Comparison of ENCODE assay signal across 23 cellular contexts in the genomic region with DNA sequence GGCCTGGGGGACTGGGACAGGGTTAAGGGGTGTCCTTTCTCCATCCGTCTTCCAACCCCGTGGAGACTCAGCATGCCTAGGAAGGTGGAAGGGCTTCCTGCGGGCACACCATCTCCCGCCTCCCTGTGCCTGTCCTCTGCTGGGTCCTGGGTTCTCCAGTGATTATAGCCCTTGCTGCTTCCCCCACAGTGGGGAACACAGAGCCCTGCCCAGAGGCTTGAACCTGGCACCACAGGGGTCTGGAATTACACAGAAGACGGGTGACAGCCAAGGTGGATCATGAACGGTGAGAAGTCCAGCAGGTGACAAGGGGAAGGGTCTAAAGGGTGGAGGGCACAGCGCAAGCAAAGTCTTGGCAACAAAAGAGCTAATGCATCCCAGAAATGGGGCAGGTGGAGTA. TPM values are rescaled to one million over a fixed set of nuclear protein-coding genes. Genes with fewer than 3 reads are reported as not detected.
DNase-seq lines count a peak whose midpoint lies in the region; ATAC-seq and TF ChIP-seq lines count a peak whose summit lies in the region.
"Had no signal": no experiment of that assay in that cellular context is flagged by ENCODE, and none has a peak within 500 bp of the region (broad histone marks: within the 10 kb centered on the region; RNA-seq: fewer than 3 reads in every experiment).

No MANE protein-coding gene starts in this region.

- no peaks in the 10 kb centered on the region for H3K9me3 Mint-ChIP-seq in neural progenitor cell
- H3K9me3 Mint-ChIP-seq: central memory CD8-positive, alpha-beta T cell; T-helper 1 cell treated with Interleukin-12 subunit alpha and Interleukin-12 subunit beta and Interleukin-4 antibody, amounts not matched to agents 30 μg/mL and 1 μg/mL, for 36 hours; WTC11 had no signal

- peaks cover 0 to 12% (median 0%) of the 10 kb centered on the region in 7 donors for H3K27me3 ChIP-seq in heart right ventricle
- no peaks in the 10 kb centered on the region for H3K27me3 ChIP-seq in neural progenitor cell
- no peaks in the 10 kb centered on the region for H3K27me3 ChIP-seq in transverse colon
- H3K27me3 ChIP-seq: SJCRH30 had no signal

- TF ChIP-seq EP300 in transverse colon (IDR thresholded peaks at IDR 0.05; ENCODE audit: low read depth) = no peak

- H3K4me1 ChIP-seq in heart right ventricle = peaks cover 41 to 81% (median 58%) of the 10 kb centered on the region in 9 donors
- H3K4me1 ChIP-seq in neural progenitor cell = peaks cover 47% of the 10 kb centered on the region
- peaks cover 41 to 66% (median 47%) of the 10 kb centered on the region in 4 donors for H3K4me1 ChIP-seq in transverse colon

- no peak for DNase-seq in heart right ventricle
- no peak for DNase-seq in left cardiac atrium
- no peak for DNase-seq in neural progenitor cell (ENCODE audit: low spot score)
- no peak for DNase-seq in transverse colon
- no peak for DNase-seq in NCI-H510A treated with DMSO at 0.1 percent for 48 hours (lab: John Stamatoyannopoulos, UW)
- no peak for DNase-seq in H4 (ENCODE audit: low spot score)
- DNase-seq: DMS53; islet precursor cell; NCI-H1436; NCI-H526 treated with DMSO at 0.1 percent for 48 hours; OCI-M1; SJCRH30; stimulated activated CD4-positive, alpha-beta T cell treated with anti-CD3 and anti-CD28 coated beads, Interleukin-2, amount 100 ng/mL, for 48 hours had no signal

- no peak for TF ChIP-seq POLR2A in transverse colon (IDR thresholded peaks at IDR 0.05)

- TF ChIP-seq CTCF in heart right ventricle (IDR thresholded peaks at IDR 0.05) (no peak), neural progenitor cell (IDR thresholded peaks at IDR 0.05) (no peak), transverse colon (IDR thresholded peaks at IDR 0.05) (no peak)

- peaks cover 14% of the 10 kb centered on the region for H3K27me3 Mint-ChIP-seq in neural progenitor cell (ENCODE audit: insufficient read depth, low read depth)
- H3K27me3 Mint-ChIP-seq: central memory CD8-positive, alpha-beta T cell had no signal

- peak overlapping the region in 6 of 10 donors; percentile 16 to 99 (median 95) for H3K27ac ChIP-seq in heart right ventricle
- H3K27ac ChIP-seq in cingulate gyrus (ENCODE audit: low read depth, low read length) = peak overlapping the region; percentile 100
- H3K27ac ChIP-seq in neural progenitor cell = no peak overlapping the region
- peak overlapping the region in 3 of 4 donors; percentile 15 to 96 (median 85) for H3K27ac ChIP-seq in transverse colon
- H3K27ac ChIP-seq: SJCRH30 had no signal

- in situ Hi-C loops in transverse colon (cut with MboI; ENCODE audit: low pct_ligation_motif_present in 1 of 4, low pct_unique_long_range_greater_than_20kb in 1 of 4, low sequenced_read_pairs in 3 of 4) = no loop called here

- H3K27ac Mint-ChIP-seq in neural progenitor cell = peak overlapping the region; percentile 87
- H3K27ac Mint-ChIP-seq: T-helper 1 cell treated with Interleukin-12 subunit alpha and Interleukin-12 subunit beta and Interleukin-4 antibody, amounts not matched to agents 30 μg/mL and 1 μg/mL, for 36 hours; WTC11 had no signal

- peaks cover 67% of the 10 kb centered on the region for H3F3A ChIP-seq in neural progenitor cell (ENCODE audit: low read depth)

- H3K4me3 Mint-ChIP-seq in neural progenitor cell = no peak overlapping the region
- H3K4me3 Mint-ChIP-seq: CD14-positive monocyte; central memory CD8-positive, alpha-beta T cell; T-helper 1 cell treated with Interleukin-12 subunit alpha and Interleukin-12 subunit beta and Interleukin-4 antibody, amounts not matched to agents 30 μg/mL and 1 μg/mL, for 36 hours; WTC11 had no signal

- no peak overlapping the region for H3K4me2 ChIP-seq in neural progenitor cell

- no peak overlapping the region for H3K9ac ChIP-seq in neural progenitor cell

- H3K4me3 ChIP-seq in heart right ventricle (no peak overlapping the region), neural progenitor cell (no peak overlapping the region), transverse colon (no peak overlapping the region)
- H3K4me3 ChIP-seq: SJCRH30 had no signal

- H3K36me3 ChIP-seq in heart right ventricle (peaks cover 0 to 20% (median 9%) of the 10 kb centered on the region in 9 donors), neural progenitor cell (no peaks in the 10 kb centered on the region), transverse colon (peaks cover 0 to 2% (median 0%) of the 10 kb centered on the region in 4 donors)

- peaks cover 12% of the 10 kb centered on the region for H4K20me1 ChIP-seq in neural progenitor cell (ENCODE audit: low read depth)

- ATAC-seq in heart right ventricle (no peak), left cardiac atrium (no peak), HG02938 (IDR thresholded peaks at IDR 0.05; ENCODE audit: unreplicated experiment) (no peak)
- ATAC-seq: WTC11 had no signal

- no peaks in the 10 kb centered on the region for H3K79me2 ChIP-seq in neural progenitor cell (ENCODE audit: low read depth)

- H3K4me1 Mint-ChIP-seq in neural progenitor cell = peaks cover 78% of the 10 kb centered on the region

- peaks cover 0 to 2% (median 0%) of the 10 kb centered on the region in 11 donors for H3K9me3 ChIP-seq in heart right ventricle
- H3K9me3 ChIP-seq in neural progenitor cell (ENCODE audit: low read depth) = no peaks in the 10 kb centered on the region
- no peaks in the 10 kb centered on the region for H3K9me3 ChIP-seq in transverse colon
- H3K9me3 ChIP-seq: SJCRH30 had no signal

- WGBS in heart right ventricle, 2 donors = 84 to 91% methylated on average over 7 of the region's 7 CpGs
- 91% methylated on average over 7 of the region's 7 CpGs; no CpG with 5 or more reads in 1 of the 2 donors for WGBS in transverse colon (ENCODE audit: low coverage in 1 of 2), 2 donors

- H2AFZ ChIP-seq in neural progenitor cell (replicated peaks) = no peak overlapping the region

- intact Hi-C loops in heart right ventricle (cut with DNase I) (loop anchor here in 1 of 10 donors (10.0 kb wide), 1 partner anchor 62 kb away; a partner anchor contains a TSS), left cardiac atrium (cut with DNase I) (no loop called here), transverse colon (cut with DNase I; ENCODE audit: low total_unique reads) (loop anchor here (5.0 kb wide), 1 partner anchor 35 kb away; no protein-coding TSS in a partner anchor)

- peaks cover 2% of the 10 kb centered on the region for H3K36me3 Mint-ChIP-seq in neural progenitor cell

RNA-seq across cellular contexts. Expression of a gene that starts 6.2 kb away (rescaled TPM):
- total RNA-seq in heart right ventricle = 10 to 100 TPM; 14.9 to 28.8 (median 21.9) TPM
- 10 to 100 TPM; 21.2 to 46.7 TPM for polyA plus RNA-seq in heart right ventricle
- total RNA-seq in left cardiac atrium = 10 to 100 TPM; 14.3 to 32.6 TPM
- 0.80 and 8.6 TPM in 2 replicates for total RNA-seq in neural progenitor cell (ENCODE audit: low replicate concordance)
- total RNA-seq in transverse colon = 100 to 1,000 TPM in 2 of 4 donors, 10 to 100 TPM in 2; 59.5 to 423 (median 122) TPM
- 5.9 and 8.9 TPM in 2 replicates for total RNA-seq in H4 (2014; rRNA removed; shearing (Covaris generic))
- polyA plus RNA-seq: CD14-positive monocyte had no signal

RNA-seq across cellular contexts. Expression of a gene that starts 16.1 kb away (rescaled TPM):
- total RNA-seq in heart right ventricle (10 to 100 TPM; 13.2 to 45.2 (median 33.2) TPM), left cardiac atrium (1 to 10 TPM; 1.4 to 6.6 TPM), neural progenitor cell (ENCODE audit: low replicate concordance) (0.37 TPM in 1 of 2 replicates, not detected in the other), transverse colon (not detected)
- polyA plus RNA-seq in heart right ventricle = 10 to 100 TPM in 1 of 2 donors, 1 to 10 TPM in 1; 1.9 to 26.3 TPM
- not detected in 2 replicates for total RNA-seq in H4 (2014; rRNA removed; shearing (Covaris generic))
- total RNA-seq: A673, M059J, mononuclear cell, omental fat pad, SJCRH30 had no signal
- polyA plus RNA-seq: CD14-positive monocyte had no signal

RNA-seq across cellular contexts. Expression of a gene that starts 26.8 kb away (rescaled TPM):
- total RNA-seq in heart right ventricle = 100 to 1,000 TPM; 112 to 270 (median 146) TPM
- polyA plus RNA-seq in heart right ventricle = 100 to 1,000 TPM; 107 to 171 TPM
- 100 to 1,000 TPM; 179 to 181 TPM for total RNA-seq in left cardiac atrium
- total RNA-seq in neural progenitor cell (ENCODE audit: low replicate concordance) = 249 and 321 TPM in 2 replicates
- 100 to 1,000 TPM in 1 of 4 donors, 10 to 100 TPM in 3; 69.6 to 322 (median 74.8) TPM for total RNA-seq in transverse colon
- total RNA-seq in H4 (2014; rRNA removed; shearing (Covaris generic)) = 127 and 141 TPM in 2 replicates

RNA-seq across cellular contexts. Expression of a gene that starts 29.5 kb away (rescaled TPM):
- total RNA-seq in heart right ventricle (10 to 100 TPM; 45.3 to 96.2 (median 54.1) TPM), left cardiac atrium (10 to 100 TPM; 53.1 to 68.8 TPM), neural progenitor cell (ENCODE audit: low replicate concordance) (26.4 and 45.6 TPM in 2 replicates), transverse colon (100 to 1,000 TPM in 1 of 4 donors, 10 to 100 TPM in 3; 44.9 to 183 (median 59.5) TPM)
- polyA plus RNA-seq in heart right ventricle = 100 to 1,000 TPM in 1 of 2 donors, 10 to 100 TPM in 1; 88.1 to 123 TPM
- total RNA-seq in H4 (2014; rRNA removed; shearing (Covaris generic)) = 57.5 and 60.5 TPM in 2 replicates

RNA-seq across cellular contexts. Expression of a gene that starts 36.4 kb away (rescaled TPM):
- total RNA-seq in heart right ventricle (1 to 10 TPM in 8 of 10 donors, under 1 TPM in 2; 0.80 to 3.0 (median 1.9) TPM), left cardiac atrium (1 to 10 TPM; 1.7 to 1.8 TPM), neural progenitor cell (ENCODE audit: low replicate concordance) (2.2 and 4.9 TPM in 2 replicates), transverse colon (10 to 100 TPM in 1 of 4 donors, 1 to 10 TPM in 2, under 1 TPM in 1; 0.79 to 11.2 (median 3.8) TPM)
- polyA plus RNA-seq in heart right ventricle = 1 to 10 TPM; 2.0 to 2.8 TPM
- total RNA-seq in H4 (2014; rRNA removed; shearing (Covaris generic)) = 1.3 and 2.8 TPM in 2 replicates
